8 cellular contexts compared by ENCODE assay signal in genomic region chr1:209565759-209566678, GRCh38. TPM values are rescaled to one million over a fixed set of nuclear protein-coding genes. Genes with fewer than 3 reads are reported as not detected.
DNase-seq lines count a peak whose midpoint lies in the region; ATAC-seq and TF ChIP-seq lines count a peak whose summit lies in the region.

No MANE protein-coding gene starts in this region.

- H3K9me3 Mint-ChIP-seq in activated naive CD8-positive, alpha-beta T cell treated with anti-CD3 and anti-CD28 coated beads, Interleukin-2, amount 10 ng/mL, durations not matched to agents 7 days and 5 days = no peaks in the 10 kb centered on the region

- DNase-seq in GM10266 (ENCODE audit: extremely low spot score) = peak; percentile 72
- peak; percentile 89 for DNase-seq in NCI-H1092 (lab: John Stamatoyannopoulos, UW)
- DNase-seq in SKM-1 treated with dmso at 0.1 percent for 144 hours (lab: John Stamatoyannopoulos, UW; ENCODE audit: unreplicated experiment) = peak; percentile 79
- peak; percentile 62 for DNase-seq in activated naive CD8-positive, alpha-beta T cell treated with anti-CD3 and anti-CD28 coated beads, Interleukin-2, amount 10 ng/mL, durations not matched to agents 7 days and 5 days
- peak; percentile 80 for DNase-seq in left cardiac atrium
- peak; percentile 81 for DNase-seq in retina
- DNase-seq in HuH-7.5 (ENCODE audit: low spot score) = no peak

- H3K27me3 Mint-ChIP-seq in activated naive CD8-positive, alpha-beta T cell treated with anti-CD3 and anti-CD28 coated beads, Interleukin-2, amount 10 ng/mL, durations not matched to agents 7 days and 5 days = peaks cover 20% of the 10 kb centered on the region

- H3K27ac Mint-ChIP-seq in activated naive CD8-positive, alpha-beta T cell treated with anti-CD3 and anti-CD28 coated beads, Interleukin-2, amount 10 ng/mL, durations not matched to agents 7 days and 5 days = no peak overlapping the region

- no peaks in the 10 kb centered on the region for H3K36me3 Mint-ChIP-seq in activated naive CD8-positive, alpha-beta T cell treated with anti-CD3 and anti-CD28 coated beads, Interleukin-2, amount 10 ng/mL, durations not matched to agents 7 days and 5 days

- ATAC-seq in HG02571 (IDR thresholded peaks at IDR 0.05; ENCODE audit: unreplicated experiment) = peak; percentile 75
- ATAC-seq in activated naive CD8-positive, alpha-beta T cell treated with anti-CD3 and anti-CD28 coated beads, Interleukin-2, amount 10 ng/mL, durations not matched to agents 7 days and 5 days (ENCODE audit: low read depth) = peak; percentile 89
- ATAC-seq in left cardiac atrium = peak; percentile 87 to 88

- peaks cover 6% of the 10 kb centered on the region for H3K4me1 Mint-ChIP-seq in activated naive CD8-positive, alpha-beta T cell treated with anti-CD3 and anti-CD28 coated beads, Interleukin-2, amount 10 ng/mL, durations not matched to agents 7 days and 5 days

- H3K4me3 Mint-ChIP-seq in activated naive CD8-positive, alpha-beta T cell treated with anti-CD3 and anti-CD28 coated beads, Interleukin-2, amount 10 ng/mL, durations not matched to agents 7 days and 5 days = no peak overlapping the region

- TF ChIP-seq CTCF in GM10266 (IDR thresholded peaks at IDR 0.05; ENCODE audit: control insufficient read depth, insufficient read depth, low read depth, missing control alignments) = peak; percentile 82

- POLR2A ChIA-PET in activated naive CD8-positive, alpha-beta T cell treated with anti-CD3 and anti-CD28 coated beads, Interleukin-2, amount 10 ng/mL, durations not matched to agents 7 days and 5 days (lab: Charles Lee) = no interaction called here

- intact Hi-C loops in left cardiac atrium (cut with DNase I) = loop anchor here in 1 of 2 donors (5.0 kb wide), 1 partner anchor 364 kb away; no protein-coding TSS in a partner anchor

RNA-seq across cellular contexts. Expression of gene CAMK1G, which starts 17.5 kb away (rescaled TPM):
- total RNA-seq in activated naive CD8-positive, alpha-beta T cell treated with anti-CD3 and anti-CD28 coated beads, Interleukin-2, amount 10 ng/mL, durations not matched to agents 7 days and 5 days = not detected
- total RNA-seq in left cardiac atrium = under 1 TPM in 1 of 2 donors, not detected in 1; 0.31 TPM
